14 cellular contexts compared by ENCODE assay signal in the genomic region with DNA sequence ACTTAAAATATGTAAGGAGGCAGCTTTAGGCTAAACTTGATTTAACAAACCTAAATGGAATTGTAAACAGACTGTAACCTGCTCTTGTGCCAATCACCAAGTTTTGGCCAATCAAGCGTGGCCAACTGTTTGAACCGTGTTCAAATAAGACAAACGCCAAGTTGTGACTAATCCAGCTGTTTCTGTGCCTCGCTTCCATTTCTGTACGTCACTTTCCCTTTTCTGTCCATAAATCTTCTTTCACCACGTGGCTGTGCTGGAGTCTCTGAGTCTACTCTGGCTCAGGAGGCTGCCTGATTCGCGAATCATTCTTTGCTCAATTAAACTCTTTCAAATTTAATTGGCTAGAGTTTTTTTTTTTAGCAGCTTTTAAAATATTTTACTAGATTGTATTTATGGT.
DNase-seq lines count a peak whose midpoint lies in the region; ATAC-seq and TF ChIP-seq lines count a peak whose summit lies in the region.
"Had no signal": no experiment of that assay in that cellular context is flagged by ENCODE, and none has a peak within 500 bp of the region (broad histone marks: within the 10 kb centered on the region; RNA-seq: fewer than 3 reads in every experiment).

No MANE protein-coding gene starts in this region.

- H3K4me3 Mint-ChIP-seq in activated T-cell treated with anti-CD3 and anti-CD28 coated beads, Interleukin-2, amount 50 U/mL, for 4 hours, result no peak overlapping the region
- H3K4me3 Mint-ChIP-seq in endothelial cell (ENCODE audit: unreplicated experiment), result no peak overlapping the region
- H3K4me3 Mint-ChIP-seq: activated naive CD8-positive, alpha-beta T cell treated with anti-CD3 and anti-CD28 coated beads for 36 hours; CD4-positive, CD25-positive, alpha-beta regulatory T cell; neural progenitor cell had no signal

- no peaks in the 10 kb centered on the region for H3K36me3 Mint-ChIP-seq in activated T-cell treated with anti-CD3 and anti-CD28 coated beads, Interleukin-2, amount 50 U/mL, for 4 hours (ENCODE audit: insufficient read depth)
- no peaks in the 10 kb centered on the region for H3K36me3 Mint-ChIP-seq in endothelial cell (ENCODE audit: low read depth, unreplicated experiment)
- H3K36me3 Mint-ChIP-seq: activated naive CD8-positive, alpha-beta T cell treated with anti-CD3 and anti-CD28 coated beads for 36 hours; CD4-positive, CD25-positive, alpha-beta regulatory T cell; neural progenitor cell had no signal

- no peak for ATAC-seq in activated T-cell treated with anti-CD3 and anti-CD28 coated beads, Interleukin-2, amount 50 U/mL, for 4 hours
- no peak for ATAC-seq in HG02885 (IDR thresholded peaks at IDR 0.05; ENCODE audit: poor library complexity, unreplicated experiment)

- H3K4me1 Mint-ChIP-seq in activated T-cell treated with anti-CD3 and anti-CD28 coated beads, Interleukin-2, amount 50 U/mL, for 4 hours (ENCODE audit: low read depth), result peaks cover 1% of the 10 kb centered on the region
- H3K4me1 Mint-ChIP-seq in endothelial cell (ENCODE audit: unreplicated experiment), result no peaks in the 10 kb centered on the region

- DNase-seq in AG20443 (ENCODE audit: low spot score) (peak; percentile 29), NCI-H69 (lab: John Stamatoyannopoulos, UW) (peak; percentile 48), fibroblast of peridontal ligament (ENCODE audit: extremely low read depth) (peak; percentile 18), putamen (ENCODE audit: low spot score) (peak; percentile 54), DMS 273 treated with DMSO at 0.1 percent for 48 hours (lab: John Stamatoyannopoulos, UW) (no peak), endothelial cell (ENCODE audit: low spot score) (no peak)
- DNase-seq in activated T-cell treated with anti-CD3 and anti-CD28 coated beads, Interleukin-2, amount 50 U/mL, for 4 hours, result no peak
- DNase-seq: activated CD4-positive, alpha-beta T cell treated with anti-CD3 and anti-CD28 coated beads, Interleukin-2, amount 50 U/mL, for 1 hour; activated naive CD8-positive, alpha-beta T cell treated with anti-CD3 and anti-CD28 coated beads for 36 hours; CD4-positive, CD25-positive, alpha-beta regulatory T cell; NCI-H2171; stimulated activated CD4-positive, alpha-beta T cell treated with anti-CD3 and anti-CD28 coated beads, Interleukin-4, amount 100 ng/mL, for 1 hour had no signal

- H3K27ac Mint-ChIP-seq in endothelial cell (ENCODE audit: unreplicated experiment), result no peak overlapping the region
- H3K27ac Mint-ChIP-seq: activated naive CD8-positive, alpha-beta T cell treated with anti-CD3 and anti-CD28 coated beads for 36 hours; CD4-positive, CD25-positive, alpha-beta regulatory T cell had no signal

- no peak for TF ChIP-seq CTCF in endothelial cell (IDR thresholded peaks at IDR 0.05; ENCODE audit: unreplicated experiment)

- no peaks in the 10 kb centered on the region for H3K9me3 Mint-ChIP-seq in activated T-cell treated with anti-CD3 and anti-CD28 coated beads, Interleukin-2, amount 50 U/mL, for 4 hours
- no peaks in the 10 kb centered on the region for H3K9me3 Mint-ChIP-seq in endothelial cell (ENCODE audit: unreplicated experiment)
- H3K9me3 Mint-ChIP-seq: activated naive CD8-positive, alpha-beta T cell treated with anti-CD3 and anti-CD28 coated beads for 36 hours had no signal

- H3K27me3 Mint-ChIP-seq in activated T-cell treated with anti-CD3 and anti-CD28 coated beads, Interleukin-2, amount 50 U/mL, for 4 hours (ENCODE audit: low read depth), result no peaks in the 10 kb centered on the region
- no peaks in the 10 kb centered on the region for H3K27me3 Mint-ChIP-seq in endothelial cell (ENCODE audit: unreplicated experiment)
- H3K27me3 Mint-ChIP-seq: activated naive CD8-positive, alpha-beta T cell treated with anti-CD3 and anti-CD28 coated beads for 36 hours had no signal

Comparison
In these comparisons a context has a peak if more than half of its experiments do, and no peak if none do; other contexts are left out.
1. DNase-seq: peak in AG20443 (single experiment), NCI-H69 (single experiment), fibroblast of peridontal ligament (single experiment) and putamen (single experiment); none in DMS 273 treated with DMSO at 0.1 percent for 48 hours (single experiment), activated T-cell treated with anti-CD3 and anti-CD28 coated beads, Interleukin-2, amount 50 U/mL, for 4 hours (single experiment) and endothelial cell (single experiment).